ENCODE assay signal across 22 cellular contexts in the genomic region with DNA sequence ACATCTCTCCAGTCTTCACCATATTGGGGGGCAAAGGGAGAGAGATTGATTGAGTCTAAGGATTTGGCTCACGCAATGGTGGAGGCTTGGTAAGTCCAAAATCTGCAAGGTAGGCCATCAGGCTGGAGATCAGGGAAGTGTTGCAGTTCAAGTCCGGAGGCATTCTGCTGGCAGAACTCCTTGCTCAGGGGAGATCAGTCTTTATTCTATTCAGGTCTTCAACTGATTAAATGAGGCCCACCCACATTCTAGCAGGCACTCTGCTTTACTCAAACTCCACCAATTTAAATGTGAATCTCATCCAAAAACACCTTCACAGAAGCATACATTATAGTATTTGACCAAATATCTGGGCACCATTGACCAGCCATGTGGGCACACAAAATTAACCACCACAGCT. TPM values are rescaled to one million over a fixed set of nuclear protein-coding genes. Genes with fewer than 3 reads are reported as not detected.
"Had no signal": no experiment of that assay in that cellular context is flagged by ENCODE, and none has a peak within 500 bp of the region (broad histone marks: within the 10 kb centered on the region; RNA-seq: fewer than 3 reads in every experiment).

No MANE protein-coding gene starts in this region.

- H3K4me1 ChIP-seq: SJSA1 had no signal

- H3K36me3 ChIP-seq: MG63, SJSA1 had no signal

- FAIRE-seq: RCC 7860 had no signal

- H3K27me3 ChIP-seq: MG63, SJSA1 had no signal

- H3K9me3 ChIP-seq: MG63, SJSA1 had no signal

- H3K27ac ChIP-seq: SJSA1, SK-N-MC had no signal

- DNase-seq: Karpas-422, KG1, MG63, NCI-H1092 treated with DMSO at 0.1 percent for 48 hours, NCI-H1436, NCI-H187, NCI-H2029, NCI-H2081 treated with DMSO at 0.1 percent for 48 hours, NCI-H2171, NCI-H226, NCI-H446, NCI-H510A, NCI-H524 treated with DMSO at 0.1 percent for 48 hours, NCI-H69, NCI-H774, Right ventricle myocardium superior, RPMI8226, SIG-M5 had no signal

- H3K4me3 ChIP-seq: MG63, SJSA1, SK-N-MC had no signal

RNA-seq across cellular contexts. Expression of a gene that starts 21.4 kb away (rescaled TPM):
- total RNA-seq: HT-29, SJSA1 had no signal

RNA-seq across cellular contexts. Expression of a gene that starts 38.9 kb away (rescaled TPM):
- total RNA-seq: HT-29, Right ventricle myocardium superior, SJSA1 had no signal
